Comparison of ENCODE assay signal across 9 cellular contexts in the genomic region with DNA sequence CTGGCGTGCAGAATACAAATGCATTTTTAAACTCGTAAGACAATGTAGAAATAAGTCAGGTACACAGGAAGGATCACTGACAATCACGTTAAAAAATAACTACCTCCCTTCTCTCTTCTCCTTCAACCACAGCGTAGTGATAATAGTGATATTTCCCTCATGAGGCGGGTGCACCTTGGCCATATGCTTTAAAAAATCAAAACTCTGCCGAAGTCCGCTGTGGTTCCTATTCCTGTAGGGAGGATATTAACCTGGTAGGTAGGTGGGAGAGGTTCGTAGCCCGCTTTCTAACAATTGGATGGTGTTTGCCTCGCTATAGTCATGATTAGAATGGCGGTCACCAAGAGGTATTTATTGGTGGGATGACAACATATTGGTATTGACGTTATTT. TPM values are rescaled to one million over a fixed set of nuclear protein-coding genes. Genes with fewer than 3 reads are reported as not detected.
DNase-seq lines count a peak whose midpoint lies in the region; ATAC-seq and TF ChIP-seq lines count a peak whose summit lies in the region.
"Had no signal": no experiment of that assay in that cellular context is flagged by ENCODE, and none has a peak within 500 bp of the region (broad histone marks: within the 10 kb centered on the region; RNA-seq: fewer than 3 reads in every experiment).

No MANE protein-coding gene starts in this region.

- DNase-seq in activated naive CD4-positive, alpha-beta T cell (lab: John Stamatoyannopoulos, UW), result no peak
- no peak for DNase-seq in AML-193 (lab: John Stamatoyannopoulos, UW)
- no peak for DNase-seq in D341Med (ENCODE audit: low spot score)
- DNase-seq: DND-41 had no signal

- H3K4me1 ChIP-seq in mesodermal cell (ENCODE audit: control insufficient read depth, insufficient read depth, low read length, poor library complexity, severe bottlenecking), result peaks cover 13% of the 10 kb centered on the region
- no peaks in the 10 kb centered on the region for H3K4me1 ChIP-seq in urinary bladder (ENCODE audit: insufficient read depth)

- peaks cover 40% of the 10 kb centered on the region for H3K27me3 Mint-ChIP-seq in activated naive CD4-positive, alpha-beta T cell treated with anti-CD3 and anti-CD28 coated beads, Interleukin-2, amount 50 U/mL, for 24 hours
- H3K27me3 Mint-ChIP-seq in brain, result peaks cover 29% of the 10 kb centered on the region

- no peaks in the 10 kb centered on the region for H3K36me3 Mint-ChIP-seq in activated naive CD4-positive, alpha-beta T cell treated with anti-CD3 and anti-CD28 coated beads, Interleukin-2, amount 50 U/mL, for 24 hours
- H3K36me3 Mint-ChIP-seq in brain, result no peaks in the 10 kb centered on the region

- 42 to 49% methylated on average over 8 to 9 of the region's 12 CpGs for WGBS in mesodermal cell (ENCODE audit: insufficient coverage in 2 of 2), 2 experiments
- 30% methylated on average over 12 of the region's 12 CpGs for WGBS in urinary bladder

- H3K9me3 Mint-ChIP-seq in activated naive CD4-positive, alpha-beta T cell treated with anti-CD3 and anti-CD28 coated beads, Interleukin-2, amount 50 U/mL, for 24 hours, result no peaks in the 10 kb centered on the region
- H3K9me3 Mint-ChIP-seq in brain, result peaks cover 0 to 1% (median 0%) of the 10 kb centered on the region in 5 experiments

- no peak for ATAC-seq in GM18868 (IDR thresholded peaks at IDR 0.05; ENCODE audit: unreplicated experiment)

- no peak overlapping the region for H3K27ac ChIP-seq in mesodermal cell (ENCODE audit: low read depth, low read length, severe bottlenecking)
- no peak overlapping the region for H3K27ac ChIP-seq in urinary bladder (ENCODE audit: low read depth)

- no peak for TF ChIP-seq CTCF in brain (conservative IDR thresholded peaks at IDR 0.05)

- peak overlapping the region; percentile 20 for H3K27ac Mint-ChIP-seq in activated naive CD4-positive, alpha-beta T cell treated with anti-CD3 and anti-CD28 coated beads, Interleukin-2, amount 50 U/mL, for 24 hours
- peak overlapping the region; percentile 54 to 96 (median 87) for H3K27ac Mint-ChIP-seq in brain

- H3K4me1 Mint-ChIP-seq in activated naive CD4-positive, alpha-beta T cell treated with anti-CD3 and anti-CD28 coated beads, Interleukin-2, amount 50 U/mL, for 24 hours, result peaks cover 31% of the 10 kb centered on the region
- H3K4me1 Mint-ChIP-seq in brain, result peaks cover 70% of the 10 kb centered on the region

- H3K4me3 Mint-ChIP-seq in activated naive CD4-positive, alpha-beta T cell treated with anti-CD3 and anti-CD28 coated beads, Interleukin-2, amount 50 U/mL, for 24 hours, result peak overlapping the region; percentile 94
- peak overlapping the region; percentile 93 to 97 (median 95) for H3K4me3 Mint-ChIP-seq in brain

- H3K4me3 ChIP-seq in mesodermal cell (ENCODE audit: extremely low read depth, insufficient read depth, low read length, poor library complexity, severe bottlenecking), result peak overlapping the region; percentile 48
- H3K4me3 ChIP-seq in urinary bladder (ENCODE audit: low read depth, low read length), result peak overlapping the region; percentile 54

- H3K36me3 ChIP-seq in mesodermal cell (ENCODE audit: control insufficient read depth, insufficient read depth, low read length), result no peaks in the 10 kb centered on the region
- H3K36me3 ChIP-seq in urinary bladder (ENCODE audit: insufficient read depth), result no peaks in the 10 kb centered on the region

- H3K9me3 ChIP-seq in mesodermal cell (ENCODE audit: control insufficient read depth, low read length), result no peaks in the 10 kb centered on the region

RNA-seq across cellular contexts. Expression of a gene that starts 0.7 kb away (rescaled TPM):
- polyA plus RNA-seq in brain (ENCODE audit: insufficient read depth, low read depth, low replicate concordance) (0.76 TPM), urinary bladder (9.0 TPM)
- 3.3 TPM for polyA plus RNA-seq in mesodermal cell (2013, experiment 1 of 2)
- 3.0 TPM for polyA plus RNA-seq in mesodermal cell (2013, experiment 2 of 2)
- total RNA-seq in urinary bladder, result 4.7 TPM
